ENCODE assay signal across 11 cellular contexts in genomic region chr6:90088009-90088408, GRCh38.
DNase-seq lines count a peak whose midpoint lies in the region; ATAC-seq and TF ChIP-seq lines count a peak whose summit lies in the region.
"Had no signal": no experiment of that assay in that cellular context is flagged by ENCODE, and none has a peak within 500 bp of the region (broad histone marks: within the 10 kb centered on the region; RNA-seq: fewer than 3 reads in every experiment).

No MANE protein-coding gene starts in this region.

- peak overlapping the region; percentile 52 for H3K27ac Mint-ChIP-seq in activated naive CD8-positive, alpha-beta T cell treated with anti-CD3 and anti-CD28 coated beads, Interleukin-2, amount 50 U/mL, for 24 hours

- H3K27me3 ChIP-seq in BJ (ENCODE audit: control insufficient read depth, insufficient read depth, low read length) (no peaks in the 10 kb centered on the region), lower lobe of right lung (ENCODE audit: low read depth) (no peaks in the 10 kb centered on the region)

- H3K9me3 Mint-ChIP-seq in activated naive CD8-positive, alpha-beta T cell treated with anti-CD3 and anti-CD28 coated beads, Interleukin-2, amount 50 U/mL, for 24 hours: no peaks in the 10 kb centered on the region

- intact Hi-C loops in lower lobe of right lung (cut with DNase I) (no loop called here), posterior vena cava (cut with DNase I) (no loop called here)

- peaks cover 88% of the 10 kb centered on the region for H3K4me1 Mint-ChIP-seq in activated naive CD8-positive, alpha-beta T cell treated with anti-CD3 and anti-CD28 coated beads, Interleukin-2, amount 50 U/mL, for 24 hours

- H3K4me3 ChIP-seq in BJ (ENCODE audit: low read depth, low read length): no peak overlapping the region
- H3K4me3 ChIP-seq in lower lobe of right lung: no peak overlapping the region
- H3K4me3 ChIP-seq: HAP-1 had no signal

- DNase-seq in BJ (ENCODE audit: low read depth) (peak; percentile 38), HS-5 (ENCODE audit: low read depth) (peak; percentile 69), lower lobe of right lung (no peak), posterior vena cava (ENCODE audit: low spot score) (no peak)
- no peak for DNase-seq in activated naive CD8-positive, alpha-beta T cell treated with anti-CD3 and anti-CD28 coated beads, Interleukin-2, amount 50 U/mL, for 24 hours
- DNase-seq: activated CD4-positive, alpha-beta T cell treated with anti-CD3 and anti-CD28 coated beads for 1 hour; occipital lobe had no signal

- no peaks in the 10 kb centered on the region for H3K36me3 ChIP-seq in BJ (ENCODE audit: control insufficient read depth, insufficient read depth, low read length)
- H3K36me3 ChIP-seq in lower lobe of right lung: no peaks in the 10 kb centered on the region
- H3K36me3 ChIP-seq: HAP-1 had no signal

- TF ChIP-seq CTCF in BJ (IDR thresholded peaks at IDR 0.05; ENCODE audit: insufficient read depth, low read depth, low read length) (no peak), lower lobe of right lung (IDR thresholded peaks at IDR 0.05) (no peak)

- H3K27me3 Mint-ChIP-seq in activated naive CD8-positive, alpha-beta T cell treated with anti-CD3 and anti-CD28 coated beads, Interleukin-2, amount 50 U/mL, for 24 hours: no peaks in the 10 kb centered on the region

- CTCF ChIA-PET in BJ (lab: Yijun Ruan, JAX): interaction anchor here (0.6 kb wide), 1 partner anchor 185 kb away, joined by 3 read pairs; no protein-coding TSS in a partner anchor

- no peak overlapping the region for H3K27ac ChIP-seq in lower lobe of right lung

- H3K9me3 ChIP-seq in lower lobe of right lung: no peaks in the 10 kb centered on the region
- H3K9me3 ChIP-seq: HAP-1 had no signal

- no peak overlapping the region for H3K4me3 Mint-ChIP-seq in activated naive CD8-positive, alpha-beta T cell treated with anti-CD3 and anti-CD28 coated beads, Interleukin-2, amount 50 U/mL, for 24 hours

- POLR2A ChIA-PET in BJ (lab: Charles Lee): no interaction called here

- peaks cover 59% of the 10 kb centered on the region for H3K36me3 Mint-ChIP-seq in activated naive CD8-positive, alpha-beta T cell treated with anti-CD3 and anti-CD28 coated beads, Interleukin-2, amount 50 U/mL, for 24 hours (ENCODE audit: low read depth)

- no peaks in the 10 kb centered on the region for H3K4me1 ChIP-seq in lower lobe of right lung
- H3K4me1 ChIP-seq: HAP-1 had no signal

- ATAC-seq in activated naive CD8-positive, alpha-beta T cell treated with anti-CD3 and anti-CD28 coated beads, Interleukin-2, amount 50 U/mL, for 24 hours: peak; percentile 30
- ATAC-seq in lower lobe of right lung: peak; percentile 59 to 71
- no peak for ATAC-seq in GM21526 (IDR thresholded peaks at IDR 0.05; ENCODE audit: low FRiP score, unreplicated experiment)
- ATAC-seq in HG03354 (IDR thresholded peaks at IDR 0.05; ENCODE audit: poor library complexity, severe bottlenecking, unreplicated experiment): no peak
- no peak for ATAC-seq in HG02938 (IDR thresholded peaks at IDR 0.05; ENCODE audit: unreplicated experiment)

Comparison
In these comparisons a context has a peak if more than half of its experiments do, and no peak if none do; other contexts are left out.
1. DNase-seq: peak in BJ (single experiment) and HS-5 (single experiment); none in activated naive CD8-positive, alpha-beta T cell treated with anti-CD3 and anti-CD28 coated beads, Interleukin-2, amount 50 U/mL, for 24 hours (single experiment), lower lobe of right lung (single experiment) and posterior vena cava (single experiment).
2. ATAC-seq: peak in activated naive CD8-positive, alpha-beta T cell treated with anti-CD3 and anti-CD28 coated beads, Interleukin-2, amount 50 U/mL, for 24 hours (single experiment) and lower lobe of right lung (2 of 2); none in GM21526 (single experiment), HG03354 (single experiment) and HG02938 (single experiment).